Comparison of ENCODE assay signal across 8 cellular contexts in genomic region chr10:33968983-33969382, GRCh38.
"Had no signal": no experiment of that assay in that cellular context is flagged by ENCODE, and none has a peak within 500 bp of the region (broad histone marks: within the 10 kb centered on the region; RNA-seq: fewer than 3 reads in every experiment).

No MANE protein-coding gene starts in this region.

- H3K4me3 ChIP-seq: GM12878 had no signal

- FAIRE-seq: G401.6, GM12878, GM12891, GM12892, GM18507, GM19239 had no signal

- ATAC-seq: GM12878 had no signal

- DNase-seq: GDM1, GF-D8 had no signal
